In genomic region chr7:157404845-157405481, GRCh38 we compare ENCODE assay signal across 1 cellular context.
TF ChIP-seq lines count a peak whose summit lies in the region.

No MANE protein-coding gene starts in this region.

TF ChIP-seq in K562, 482 proteins besides CTCF, POLR2A, EP300 and RAD21 (continued from another document and continues in another):
- TF ChIP-seq ARID4B (CRISPR knock-in tag; IDR thresholded peaks at IDR 0.05) (peak; percentile 65; the same call in 1 of the 2 replicates), DIDO1 (tag; IDR thresholded peaks at IDR 0.05; ENCODE audit: low read depth) (0 out of 2 replicates have a peak, but pooled peaks have one; percentile 60), ZSCAN32 (CRISPR knock-in tag; IDR thresholded peaks at IDR 0.05) (no peak), STAT5A (IDR thresholded peaks at IDR 0.05; ENCODE audit: borderline replicate concordance, low read length) (peak; percentile 67; the same call in 1 of the 2 replicates), NR1H2 (CRISPR knock-in tag; IDR thresholded peaks at IDR 0.05) (no peak), JUND (IDR thresholded peaks at IDR 0.05; ENCODE audit: borderline replicate concordance, low read depth, low read length) (peak; percentile 98), JUND (tag; IDR thresholded peaks at IDR 0.05; ENCODE audit: borderline replicate concordance, low read depth, low read length) (peak; percentile 99; the same call in 2 of the 3 replicates), BHLHE40 (IDR thresholded peaks at IDR 0.05; ENCODE audit: low read length) (peak; percentile 99), POLR2AphosphoS2 (IDR thresholded peaks at IDR 0.05; ENCODE audit: low read length) (no peak), CBFB (CRISPR knock-in tag; IDR thresholded peaks at IDR 0.05) (peak; percentile 60; the same call in 1 of the 2 replicates), HIVEP1 (CRISPR knock-in tag; IDR thresholded peaks at IDR 0.05) (no peak), MEIS2 (IDR thresholded peaks at IDR 0.05; ENCODE audit: partially characterized antibody) (peak; percentile 69), FOXK1 (CRISPR knock-in tag; IDR thresholded peaks at IDR 0.05; ENCODE audit: borderline replicate concordance) (no peak), ZZZ3 (IDR thresholded peaks at IDR 0.05) (no peak), LARP7 (IDR thresholded peaks at IDR 0.05) (no peak), ZNF695 (CRISPR knock-in tag; IDR thresholded peaks at IDR 0.05) (no peak), RFX7 (CRISPR knock-in tag; IDR thresholded peaks at IDR 0.05) (0 out of 2 replicates have a peak, but pooled peaks have one; percentile 46), NCOR1 (IDR thresholded peaks at IDR 0.05) (peak; percentile 81; the same call in 1 of the 2 replicates), RB1 (IDR thresholded peaks at IDR 0.05; ENCODE audit: low read depth) (peak; percentile 70; the same call in 1 of the 2 replicates), MAFG (tag; conservative IDR thresholded peaks at IDR 0.05) (peak; percentile 82), ZNF384 (IDR thresholded peaks at IDR 0.05; ENCODE audit: low read depth, low read length) (no peak), THAP12 (CRISPR knock-in tag; IDR thresholded peaks at IDR 0.05) (no peak), ZNF212 (CRISPR knock-in tag; IDR thresholded peaks at IDR 0.05) (no peak), ATF4 (CRISPR knock-in tag; IDR thresholded peaks at IDR 0.05) (peak; percentile 68; the same call in 1 of the 2 replicates), RHOXF2B (CRISPR knock-in tag; conservative IDR thresholded peaks at IDR 0.05) (0 out of 2 replicates have a peak, but pooled peaks have one; percentile 69), PHF21A (IDR thresholded peaks at IDR 0.05; ENCODE audit: borderline replicate concordance, low read depth) (no peak), PYGO2 (tag; IDR thresholded peaks at IDR 0.05) (no peak), GABPB1 (CRISPR knock-in tag; IDR thresholded peaks at IDR 0.05) (no peak; the same call in 1 of the 2 replicates), NR4A1 (CRISPR knock-in tag; IDR thresholded peaks at IDR 0.05) (no peak), NR4A1 (tag; IDR thresholded peaks at IDR 0.05) (peak; percentile 90), FOXO4 (CRISPR knock-in tag; IDR thresholded peaks at IDR 0.05) (no peak), E2F1 (CRISPR knock-in tag; IDR thresholded peaks at IDR 0.05) (peak; percentile 86; the same call in 1 of the 2 replicates), ZNF3 (CRISPR knock-in tag; IDR thresholded peaks at IDR 0.05) (no peak), SMARCB1 (IDR thresholded peaks at IDR 0.05; ENCODE audit: insufficient read length, low read depth) (peak; percentile 91), CLOCK (CRISPR knock-in tag; IDR thresholded peaks at IDR 0.05; ENCODE audit: borderline replicate concordance) (0 out of 2 replicates have a peak, but pooled peaks have one; percentile 83), MYNN (IDR thresholded peaks at IDR 0.05) (peak; percentile 92), MYNN (CRISPR knock-in tag; IDR thresholded peaks at IDR 0.05) (no peak)
- TF ChIP-seq, protein P1, sequence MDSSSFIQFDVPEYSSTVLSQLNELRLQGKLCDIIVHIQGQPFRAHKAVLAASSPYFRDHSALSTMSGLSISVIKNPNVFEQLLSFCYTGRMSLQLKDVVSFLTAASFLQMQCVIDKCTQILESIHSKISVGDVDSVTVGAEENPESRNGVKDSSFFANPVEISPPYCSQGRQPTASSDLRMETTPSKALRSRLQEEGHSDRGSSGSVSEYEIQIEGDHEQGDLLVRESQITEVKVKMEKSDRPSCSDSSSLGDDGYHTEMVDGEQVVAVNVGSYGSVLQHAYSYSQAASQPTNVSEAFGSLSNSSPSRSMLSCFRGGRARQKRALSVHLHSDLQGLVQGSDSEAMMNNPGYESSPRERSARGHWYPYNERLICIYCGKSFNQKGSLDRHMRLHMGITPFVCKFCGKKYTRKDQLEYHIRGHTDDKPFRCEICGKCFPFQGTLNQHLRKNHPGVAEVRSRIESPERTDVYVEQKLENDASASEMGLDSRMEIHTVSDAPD (CRISPR knock-in tag; IDR thresholded peaks at IDR 0.05) = no peak
- TF ChIP-seq, protein P2, sequence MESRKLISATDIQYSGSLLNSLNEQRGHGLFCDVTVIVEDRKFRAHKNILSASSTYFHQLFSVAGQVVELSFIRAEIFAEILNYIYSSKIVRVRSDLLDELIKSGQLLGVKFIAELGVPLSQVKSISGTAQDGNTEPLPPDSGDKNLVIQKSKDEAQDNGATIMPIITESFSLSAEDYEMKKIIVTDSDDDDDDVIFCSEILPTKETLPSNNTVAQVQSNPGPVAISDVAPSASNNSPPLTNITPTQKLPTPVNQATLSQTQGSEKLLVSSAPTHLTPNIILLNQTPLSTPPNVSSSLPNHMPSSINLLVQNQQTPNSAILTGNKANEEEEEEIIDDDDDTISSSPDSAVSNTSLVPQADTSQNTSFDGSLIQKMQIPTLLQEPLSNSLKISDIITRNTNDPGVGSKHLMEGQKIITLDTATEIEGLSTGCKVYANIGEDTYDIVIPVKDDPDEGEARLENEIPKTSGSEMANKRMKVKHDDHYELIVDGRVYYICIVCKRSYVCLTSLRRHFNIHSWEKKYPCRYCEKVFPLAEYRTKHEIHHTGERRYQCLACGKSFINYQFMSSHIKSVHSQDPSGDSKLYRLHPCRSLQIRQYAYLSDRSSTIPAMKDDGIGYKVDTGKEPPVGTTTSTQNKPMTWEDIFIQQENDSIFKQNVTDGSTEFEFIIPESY (CRISPR knock-in tag; IDR thresholded peaks at IDR 0.05) = no peak; the same call in 1 of the 2 replicates
- TF ChIP-seq, protein P3, sequence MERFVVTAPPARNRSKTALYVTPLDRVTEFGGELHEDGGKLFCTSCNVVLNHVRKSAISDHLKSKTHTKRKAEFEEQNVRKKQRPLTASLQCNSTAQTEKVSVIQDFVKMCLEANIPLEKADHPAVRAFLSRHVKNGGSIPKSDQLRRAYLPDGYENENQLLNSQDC (CRISPR knock-in tag; IDR thresholded peaks at IDR 0.05) = peak; percentile 33; the same call in 1 of the 2 replicates
- TF ChIP-seq, protein P4, sequence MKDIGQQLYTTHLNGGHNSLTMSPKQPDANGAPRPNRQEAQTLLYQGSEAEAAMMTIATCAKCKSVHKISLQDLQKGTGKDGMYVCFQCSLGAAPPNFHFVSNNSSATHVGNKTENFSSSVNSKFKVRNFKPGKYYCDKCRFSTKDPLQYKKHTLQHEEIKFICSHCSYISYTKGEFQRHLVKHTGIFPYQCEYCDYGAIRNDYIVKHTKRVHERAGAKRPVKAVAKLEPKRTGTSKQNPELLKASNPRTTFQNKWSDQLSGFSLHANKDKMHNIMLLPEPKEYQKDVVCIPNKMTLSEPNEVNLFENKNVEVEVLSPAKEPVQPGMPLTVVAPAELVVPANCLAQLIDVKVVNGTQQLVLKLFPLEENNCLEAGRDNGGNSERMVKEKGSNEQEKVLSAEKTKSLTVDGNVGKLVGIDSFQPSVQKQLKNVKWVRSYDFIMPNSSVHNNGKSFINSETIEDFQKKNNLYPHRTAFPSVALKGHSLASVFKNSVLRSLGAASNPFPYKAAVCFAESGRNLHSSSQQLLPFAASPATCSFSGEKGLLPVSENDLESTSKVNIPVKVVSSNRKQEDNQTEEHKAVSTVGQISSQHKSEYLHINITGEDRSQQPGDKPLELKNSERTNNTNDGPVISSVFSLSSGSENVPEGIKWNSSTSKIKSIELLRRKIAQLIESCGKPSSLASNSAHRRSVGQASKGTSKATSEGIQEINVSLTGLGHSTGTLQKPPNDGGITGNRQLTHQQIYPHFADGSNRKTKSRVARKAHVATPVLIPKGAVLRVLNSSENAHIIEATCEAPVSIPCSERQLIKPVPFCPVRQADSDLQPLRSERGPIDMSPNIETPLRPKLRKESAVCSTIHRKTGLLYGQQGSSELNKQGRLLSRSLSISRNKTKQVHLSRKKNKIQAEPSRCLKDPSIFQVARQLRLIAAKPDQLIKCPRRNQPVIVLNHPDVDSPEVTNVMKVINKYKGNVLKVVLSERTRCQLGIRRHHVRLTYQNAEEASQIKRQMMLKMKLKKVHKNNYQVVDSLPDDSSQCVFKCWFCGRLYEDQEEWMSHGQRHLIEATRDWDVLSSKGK (CRISPR knock-in tag; IDR thresholded peaks at IDR 0.05) = no peak
